1 cellular context compared by ENCODE assay signal in the genomic region with DNA sequence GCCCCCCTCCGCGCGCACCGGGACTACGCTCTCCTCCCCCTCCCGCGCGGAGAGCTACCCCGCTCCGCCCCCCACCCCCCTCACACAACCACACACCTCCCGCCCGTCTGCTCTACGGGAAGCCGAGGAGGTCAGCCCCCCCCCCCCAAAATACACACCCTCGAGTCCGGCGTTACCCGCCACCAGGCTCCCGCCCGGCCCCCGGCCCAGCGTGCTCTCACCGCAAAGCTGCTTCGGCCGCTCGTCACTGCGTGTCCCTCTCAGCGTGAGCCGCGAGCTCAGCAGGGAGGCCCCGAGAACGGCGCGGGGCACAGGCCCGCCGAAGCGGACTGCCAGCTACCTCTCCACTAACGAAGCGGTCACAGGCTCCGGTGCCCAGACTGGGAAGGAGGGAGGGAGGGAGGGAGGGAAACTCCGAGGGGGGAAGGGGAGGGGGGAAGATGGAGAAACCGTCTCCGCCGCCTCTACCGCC.
TF ChIP-seq lines count a peak whose summit lies in the region.

No MANE protein-coding gene starts in this region.

TF ChIP-seq in HepG2, 621 proteins besides CTCF, POLR2A, EP300 and RAD21 (continued from another document and continues in another):
- TF ChIP-seq BCL6 (CRISPR knock-in tag; IDR thresholded peaks at IDR 0.05) (no peak), NFKBIZ (CRISPR knock-in tag; IDR thresholded peaks at IDR 0.05) (no peak), ARHGAP35 (CRISPR knock-in tag; IDR thresholded peaks at IDR 0.05; ENCODE audit: borderline replicate concordance) (no peak), REXO4 (CRISPR knock-in tag; IDR thresholded peaks at IDR 0.05; ENCODE audit: borderline replicate concordance) (no peak), ZNF550 (CRISPR knock-in tag; IDR thresholded peaks at IDR 0.05; ENCODE audit: borderline replicate concordance) (no peak), NFE2L2 (IDR thresholded peaks at IDR 0.05; ENCODE audit: low read length) (no peak), ZEB1 (IDR thresholded peaks at IDR 0.05; ENCODE audit: insufficient replicate concordance, low read depth) (no peak), ZNF83 (CRISPR knock-in tag; IDR thresholded peaks at IDR 0.05; ENCODE audit: borderline replicate concordance) (no peak), ZNF746 (CRISPR knock-in tag; IDR thresholded peaks at IDR 0.05) (0 out of 2 replicates have a peak, but pooled peaks have one; percentile 32), SSRP1 (CRISPR knock-in tag; IDR thresholded peaks at IDR 0.05) (peak; percentile 95), ZNF777 (CRISPR knock-in tag; IDR thresholded peaks at IDR 0.05) (no peak), ZMAT3 (CRISPR knock-in tag; conservative IDR thresholded peaks at IDR 0.05) (0 out of 2 replicates have a peak, but pooled peaks have one; percentile 37), CCDC6 (CRISPR knock-in tag; IDR thresholded peaks at IDR 0.05) (0 out of 2 replicates have a peak, but pooled peaks have one; percentile 42), RBFOX2 (IDR thresholded peaks at IDR 0.05; ENCODE audit: low read depth, low read length) (peak; percentile 58; the same call in 1 of the 2 replicates), NAIF1 (CRISPR knock-in tag; IDR thresholded peaks at IDR 0.05; ENCODE audit: borderline replicate concordance) (no peak), DNMT3B (CRISPR knock-in tag; conservative IDR thresholded peaks at IDR 0.05) (no peak), PHF8 (CRISPR knock-in tag; IDR thresholded peaks at IDR 0.05) (peak; percentile 39), ZNF598 (CRISPR knock-in tag; IDR thresholded peaks at IDR 0.05; ENCODE audit: borderline replicate concordance) (no peak), GFI1 (CRISPR knock-in tag; IDR thresholded peaks at IDR 0.05; ENCODE audit: borderline replicate concordance) (no peak), U2AF2 (IDR thresholded peaks at IDR 0.05; ENCODE audit: low read depth, low read length) (no peak), TOE1 (CRISPR knock-in tag; IDR thresholded peaks at IDR 0.05) (no peak), TBX2 (CRISPR knock-in tag; IDR thresholded peaks at IDR 0.05; ENCODE audit: borderline replicate concordance) (no peak), LCORL (IDR thresholded peaks at IDR 0.05) (no peak), LCORL (CRISPR knock-in tag; IDR thresholded peaks at IDR 0.05) (no peak), NR2C2 (CRISPR knock-in tag; IDR thresholded peaks at IDR 0.05; ENCODE audit: borderline replicate concordance) (no peak), SP5 (CRISPR knock-in tag; IDR thresholded peaks at IDR 0.05; ENCODE audit: borderline replicate concordance, low read depth) (0 out of 2 replicates have a peak, but pooled peaks have one; percentile 17), MZF1 (CRISPR knock-in tag; IDR thresholded peaks at IDR 0.05; ENCODE audit: borderline replicate concordance) (no peak), RBM39 (IDR thresholded peaks at IDR 0.05; ENCODE audit: low read depth, low read length, poor library complexity, severe bottlenecking) (peak; percentile 29), SMARCE1 (IDR thresholded peaks at IDR 0.05; ENCODE audit: borderline replicate concordance) (no peak), TGIF2 (CRISPR knock-in tag; IDR thresholded peaks at IDR 0.05) (no peak), ZNF484 (CRISPR knock-in tag; IDR thresholded peaks at IDR 0.05; ENCODE audit: borderline replicate concordance, low read depth) (no peak), ZNF766 (CRISPR knock-in tag; IDR thresholded peaks at IDR 0.05; ENCODE audit: borderline replicate concordance) (no peak), NCOR1 (IDR thresholded peaks at IDR 0.05; ENCODE audit: borderline replicate concordance, low read length) (no peak), NR2F1 (CRISPR knock-in tag; IDR thresholded peaks at IDR 0.05) (no peak), ZSCAN22 (CRISPR knock-in tag; IDR thresholded peaks at IDR 0.05) (no peak), SALL2 (CRISPR knock-in tag; IDR thresholded peaks at IDR 0.05) (no peak), PHF20 (CRISPR knock-in tag; IDR thresholded peaks at IDR 0.05) (0 out of 2 replicates have a peak, but pooled peaks have one; percentile 11), SIN3A (IDR thresholded peaks at IDR 0.05; ENCODE audit: borderline replicate concordance, low read depth, low read length) (peak; percentile 38; the same call in 1 of the 2 replicates), ZNF232 (CRISPR knock-in tag; IDR thresholded peaks at IDR 0.05; ENCODE audit: borderline replicate concordance) (peak; percentile 22; the same call in 1 of the 2 replicates)
- TF ChIP-seq, protein P1, sequence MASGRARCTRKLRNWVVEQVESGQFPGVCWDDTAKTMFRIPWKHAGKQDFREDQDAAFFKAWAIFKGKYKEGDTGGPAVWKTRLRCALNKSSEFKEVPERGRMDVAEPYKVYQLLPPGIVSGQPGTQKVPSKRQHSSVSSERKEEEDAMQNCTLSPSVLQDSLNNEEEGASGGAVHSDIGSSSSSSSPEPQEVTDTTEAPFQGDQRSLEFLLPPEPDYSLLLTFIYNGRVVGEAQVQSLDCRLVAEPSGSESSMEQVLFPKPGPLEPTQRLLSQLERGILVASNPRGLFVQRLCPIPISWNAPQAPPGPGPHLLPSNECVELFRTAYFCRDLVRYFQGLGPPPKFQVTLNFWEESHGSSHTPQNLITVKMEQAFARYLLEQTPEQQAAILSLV (CRISPR knock-in tag; IDR thresholded peaks at IDR 0.05; ENCODE audit: borderline replicate concordance), result no peak
- TF ChIP-seq, protein P2, sequence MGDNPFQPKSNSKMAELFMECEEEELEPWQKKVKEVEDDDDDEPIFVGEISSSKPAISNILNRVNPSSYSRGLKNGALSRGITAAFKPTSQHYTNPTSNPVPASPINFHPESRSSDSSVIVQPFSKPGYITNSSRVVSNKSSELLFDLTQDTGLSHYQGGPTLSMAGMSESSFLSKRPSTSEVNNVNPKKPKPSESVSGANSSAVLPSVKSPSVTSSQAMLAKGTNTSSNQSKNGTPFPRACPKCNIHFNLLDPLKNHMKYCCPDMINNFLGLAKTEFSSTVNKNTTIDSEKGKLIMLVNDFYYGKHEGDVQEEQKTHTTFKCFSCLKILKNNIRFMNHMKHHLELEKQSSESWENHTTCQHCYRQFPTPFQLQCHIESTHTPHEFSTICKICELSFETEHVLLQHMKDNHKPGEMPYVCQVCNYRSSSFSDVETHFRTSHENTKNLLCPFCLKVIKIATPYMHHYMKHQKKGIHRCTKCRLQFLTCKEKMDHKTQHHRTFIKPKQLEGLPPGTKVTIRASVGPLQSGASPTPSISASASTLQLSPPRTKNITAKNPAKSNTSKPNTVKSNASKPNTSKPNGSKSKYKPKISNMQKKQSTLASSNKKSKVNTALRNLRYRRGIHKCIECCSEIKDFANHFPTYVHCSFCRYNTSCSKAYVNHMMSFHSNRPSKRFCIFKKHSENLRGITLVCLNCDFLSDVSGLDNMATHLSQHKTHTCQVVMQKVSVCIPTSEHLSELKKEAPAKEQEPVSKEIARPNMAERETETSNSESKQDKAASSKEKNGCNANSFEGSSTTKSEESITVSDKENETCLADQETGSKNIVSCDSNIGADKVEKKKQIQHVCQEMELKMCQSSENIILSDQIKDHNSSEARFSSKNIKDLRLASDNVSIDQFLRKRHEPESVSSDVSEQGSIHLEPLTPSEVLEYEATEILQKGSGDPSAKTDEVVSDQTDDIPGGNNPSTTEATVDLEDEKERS (CRISPR knock-in tag; IDR thresholded peaks at IDR 0.05), result no peak
- TF ChIP-seq, protein P3, sequence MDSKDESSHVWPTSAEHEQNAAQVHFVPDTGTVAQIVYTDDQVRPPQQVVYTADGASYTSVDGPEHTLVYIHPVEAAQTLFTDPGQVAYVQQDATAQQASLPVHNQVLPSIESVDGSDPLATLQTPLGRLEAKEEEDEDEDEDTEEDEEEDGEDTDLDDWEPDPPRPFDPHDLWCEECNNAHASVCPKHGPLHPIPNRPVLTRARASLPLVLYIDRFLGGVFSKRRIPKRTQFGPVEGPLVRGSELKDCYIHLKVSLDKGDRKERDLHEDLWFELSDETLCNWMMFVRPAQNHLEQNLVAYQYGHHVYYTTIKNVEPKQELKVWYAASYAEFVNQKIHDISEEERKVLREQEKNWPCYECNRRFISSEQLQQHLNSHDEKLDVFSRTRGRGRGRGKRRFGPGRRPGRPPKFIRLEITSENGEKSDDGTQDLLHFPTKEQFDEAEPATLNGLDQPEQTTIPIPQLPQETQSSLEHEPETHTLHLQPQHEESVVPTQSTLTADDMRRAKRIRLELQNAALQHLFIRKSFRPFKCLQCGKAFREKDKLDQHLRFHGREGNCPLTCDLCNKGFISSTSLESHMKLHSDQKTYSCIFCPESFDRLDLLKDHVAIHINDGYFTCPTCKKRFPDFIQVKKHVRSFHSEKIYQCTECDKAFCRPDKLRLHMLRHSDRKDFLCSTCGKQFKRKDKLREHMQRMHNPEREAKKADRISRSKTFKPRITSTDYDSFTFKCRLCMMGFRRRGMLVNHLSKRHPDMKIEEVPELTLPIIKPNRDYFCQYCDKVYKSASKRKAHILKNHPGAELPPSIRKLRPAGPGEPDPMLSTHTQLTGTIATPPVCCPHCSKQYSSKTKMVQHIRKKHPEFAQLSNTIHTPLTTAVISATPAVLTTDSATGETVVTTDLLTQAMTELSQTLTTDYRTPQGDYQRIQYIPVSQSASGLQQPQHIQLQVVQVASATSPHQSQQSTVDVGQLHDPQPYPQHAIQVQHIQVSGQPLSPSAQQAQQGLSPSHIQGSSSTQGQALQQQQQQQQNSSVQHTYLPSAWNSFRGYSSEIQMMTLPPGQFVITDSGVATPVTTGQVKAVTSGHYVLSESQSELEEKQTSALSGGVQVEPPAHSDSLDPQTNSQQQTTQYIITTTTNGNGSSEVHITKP (CRISPR knock-in tag; IDR thresholded peaks at IDR 0.05; ENCODE audit: low read depth), result no peak
- TF ChIP-seq, protein P4, sequence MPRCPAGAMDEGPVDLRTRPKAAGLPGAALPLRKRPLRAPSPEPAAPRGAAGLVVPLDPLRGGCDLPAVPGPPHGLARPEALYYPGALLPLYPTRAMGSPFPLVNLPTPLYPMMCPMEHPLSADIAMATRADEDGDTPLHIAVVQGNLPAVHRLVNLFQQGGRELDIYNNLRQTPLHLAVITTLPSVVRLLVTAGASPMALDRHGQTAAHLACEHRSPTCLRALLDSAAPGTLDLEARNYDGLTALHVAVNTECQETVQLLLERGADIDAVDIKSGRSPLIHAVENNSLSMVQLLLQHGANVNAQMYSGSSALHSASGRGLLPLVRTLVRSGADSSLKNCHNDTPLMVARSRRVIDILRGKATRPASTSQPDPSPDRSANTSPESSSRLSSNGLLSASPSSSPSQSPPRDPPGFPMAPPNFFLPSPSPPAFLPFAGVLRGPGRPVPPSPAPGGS (CRISPR knock-in tag; IDR thresholded peaks at IDR 0.05), result no peak
- TF ChIP-seq, protein P5, sequence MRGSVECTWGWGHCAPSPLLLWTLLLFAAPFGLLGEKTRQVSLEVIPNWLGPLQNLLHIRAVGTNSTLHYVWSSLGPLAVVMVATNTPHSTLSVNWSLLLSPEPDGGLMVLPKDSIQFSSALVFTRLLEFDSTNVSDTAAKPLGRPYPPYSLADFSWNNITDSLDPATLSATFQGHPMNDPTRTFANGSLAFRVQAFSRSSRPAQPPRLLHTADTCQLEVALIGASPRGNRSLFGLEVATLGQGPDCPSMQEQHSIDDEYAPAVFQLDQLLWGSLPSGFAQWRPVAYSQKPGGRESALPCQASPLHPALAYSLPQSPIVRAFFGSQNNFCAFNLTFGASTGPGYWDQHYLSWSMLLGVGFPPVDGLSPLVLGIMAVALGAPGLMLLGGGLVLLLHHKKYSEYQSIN (CRISPR knock-in tag; IDR thresholded peaks at IDR 0.05; ENCODE audit: borderline replicate concordance), result no peak
- TF ChIP-seq, protein P6, sequence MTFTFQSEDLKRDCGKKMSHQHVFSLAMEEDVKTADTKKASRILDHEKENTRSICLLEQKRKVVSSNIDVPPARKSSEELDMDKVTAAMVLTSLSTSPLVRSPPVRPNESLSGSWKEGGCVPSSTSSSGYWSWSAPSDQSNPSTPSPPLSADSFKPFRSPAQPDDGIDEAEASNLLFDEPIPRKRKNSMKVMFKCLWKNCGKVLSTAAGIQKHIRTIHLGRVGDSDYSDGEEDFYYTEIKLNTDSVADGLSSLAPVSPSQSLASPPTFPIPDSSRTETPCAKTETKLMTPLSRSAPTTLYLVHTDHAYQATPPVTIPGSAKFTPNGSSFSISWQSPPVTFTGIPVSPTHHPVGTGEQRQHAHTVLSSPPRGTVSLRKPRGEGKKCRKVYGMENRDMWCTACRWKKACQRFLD (CRISPR knock-in tag; IDR thresholded peaks at IDR 0.05; ENCODE audit: borderline replicate concordance), result no peak
- TF ChIP-seq, protein P7, sequence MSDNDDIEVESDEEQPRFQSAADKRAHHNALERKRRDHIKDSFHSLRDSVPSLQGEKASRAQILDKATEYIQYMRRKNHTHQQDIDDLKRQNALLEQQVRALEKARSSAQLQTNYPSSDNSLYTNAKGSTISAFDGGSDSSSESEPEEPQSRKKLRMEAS (IDR thresholded peaks at IDR 0.05), result no peak
- TF ChIP-seq, protein P8, sequence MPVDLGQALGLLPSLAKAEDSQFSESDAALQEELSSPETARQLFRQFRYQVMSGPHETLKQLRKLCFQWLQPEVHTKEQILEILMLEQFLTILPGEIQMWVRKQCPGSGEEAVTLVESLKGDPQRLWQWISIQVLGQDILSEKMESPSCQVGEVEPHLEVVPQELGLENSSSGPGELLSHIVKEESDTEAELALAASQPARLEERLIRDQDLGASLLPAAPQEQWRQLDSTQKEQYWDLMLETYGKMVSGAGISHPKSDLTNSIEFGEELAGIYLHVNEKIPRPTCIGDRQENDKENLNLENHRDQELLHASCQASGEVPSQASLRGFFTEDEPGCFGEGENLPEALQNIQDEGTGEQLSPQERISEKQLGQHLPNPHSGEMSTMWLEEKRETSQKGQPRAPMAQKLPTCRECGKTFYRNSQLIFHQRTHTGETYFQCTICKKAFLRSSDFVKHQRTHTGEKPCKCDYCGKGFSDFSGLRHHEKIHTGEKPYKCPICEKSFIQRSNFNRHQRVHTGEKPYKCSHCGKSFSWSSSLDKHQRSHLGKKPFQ (CRISPR knock-in tag; IDR thresholded peaks at IDR 0.05; ENCODE audit: insufficient replicate concordance), result no peak
- TF ChIP-seq, protein P9, sequence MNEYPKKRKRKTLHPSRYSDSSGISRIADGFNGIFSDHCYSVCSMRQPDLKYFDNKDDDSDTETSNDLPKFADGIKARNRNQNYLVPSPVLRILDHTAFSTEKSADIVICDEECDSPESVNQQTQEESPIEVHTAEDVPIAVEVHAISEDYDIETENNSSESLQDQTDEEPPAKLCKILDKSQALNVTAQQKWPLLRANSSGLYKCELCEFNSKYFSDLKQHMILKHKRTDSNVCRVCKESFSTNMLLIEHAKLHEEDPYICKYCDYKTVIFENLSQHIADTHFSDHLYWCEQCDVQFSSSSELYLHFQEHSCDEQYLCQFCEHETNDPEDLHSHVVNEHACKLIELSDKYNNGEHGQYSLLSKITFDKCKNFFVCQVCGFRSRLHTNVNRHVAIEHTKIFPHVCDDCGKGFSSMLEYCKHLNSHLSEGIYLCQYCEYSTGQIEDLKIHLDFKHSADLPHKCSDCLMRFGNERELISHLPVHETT (CRISPR knock-in tag; conservative IDR thresholded peaks at IDR 0.05), result 0 out of 2 replicates have a peak, but pooled peaks have one; percentile 7
- TF ChIP-seq, protein P10, sequence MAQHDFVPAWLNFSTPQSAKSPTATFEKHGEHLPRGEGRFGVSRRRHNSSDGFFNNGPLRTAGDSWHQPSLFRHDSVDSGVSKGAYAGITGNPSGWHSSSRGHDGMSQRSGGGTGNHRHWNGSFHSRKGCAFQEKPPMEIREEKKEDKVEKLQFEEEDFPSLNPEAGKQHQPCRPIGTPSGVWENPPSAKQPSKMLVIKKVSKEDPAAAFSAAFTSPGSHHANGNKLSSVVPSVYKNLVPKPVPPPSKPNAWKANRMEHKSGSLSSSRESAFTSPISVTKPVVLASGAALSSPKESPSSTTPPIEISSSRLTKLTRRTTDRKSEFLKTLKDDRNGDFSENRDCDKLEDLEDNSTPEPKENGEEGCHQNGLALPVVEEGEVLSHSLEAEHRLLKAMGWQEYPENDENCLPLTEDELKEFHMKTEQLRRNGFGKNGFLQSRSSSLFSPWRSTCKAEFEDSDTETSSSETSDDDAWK (CRISPR knock-in tag; IDR thresholded peaks at IDR 0.05), result no peak
